Comparison of ENCODE assay signal across 8 cellular contexts in the genomic region with DNA sequence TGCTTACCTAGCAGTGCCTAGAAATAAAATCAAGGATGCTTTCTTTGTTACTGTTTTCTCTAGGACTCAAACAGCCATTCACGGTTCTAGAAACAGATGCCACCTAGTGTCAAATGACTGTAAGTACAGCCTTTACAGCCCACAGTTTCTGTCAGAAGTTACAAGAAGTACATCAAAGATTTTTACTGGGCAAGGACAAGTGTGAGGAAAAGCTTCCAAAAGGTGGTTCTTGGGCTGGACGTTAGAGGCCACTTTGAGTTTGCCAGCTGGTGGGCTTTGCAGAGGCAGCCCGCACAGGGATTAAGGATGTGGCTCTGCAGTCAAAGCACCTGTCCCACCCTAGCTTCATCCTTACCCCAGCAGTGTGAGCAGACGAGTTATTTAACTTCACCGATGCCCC. TPM values are rescaled to one million over a fixed set of nuclear protein-coding genes. Genes with fewer than 3 reads are reported as not detected.
DNase-seq lines count a peak whose midpoint lies in the region; ATAC-seq and TF ChIP-seq lines count a peak whose summit lies in the region.

No MANE protein-coding gene starts in this region.

- H3K27ac ChIP-seq in CD4-positive, CD25-positive, alpha-beta regulatory T cell (ENCODE audit: insufficient read depth, low read length, poor library complexity, severe bottlenecking) = no peak overlapping the region
- peak overlapping the region; percentile 32; the same call in 1 of the 2 replicates for H3K27ac ChIP-seq in GM23338 (ENCODE audit: low read depth)
- H3K27ac ChIP-seq in heart right ventricle = no peak overlapping the region

- H3K9me3 Mint-ChIP-seq in CD4-positive, CD25-positive, alpha-beta regulatory T cell = no peaks in the 10 kb centered on the region
- no peaks in the 10 kb centered on the region for H3K9me3 Mint-ChIP-seq in GM23338
- H3K9me3 Mint-ChIP-seq in activated T-helper 17 cell treated with anti-CD3 and anti-CD28 coated beads, Interleukin-2, amount 50 U/mL, for 72 hours = no peaks in the 10 kb centered on the region

- TF ChIP-seq CTCF in GM23338 (conservative IDR thresholded peaks at IDR 0.05; ENCODE audit: low read depth in 2 of 2) (peak; percentile 78 to 89), heart right ventricle (IDR thresholded peaks at IDR 0.05) (peak; percentile 54 to 88 (median 78))

- H3K4me2 ChIP-seq in GM23338 = no peak overlapping the region

- no peaks in the 10 kb centered on the region for H3K27me3 ChIP-seq in CD4-positive, CD25-positive, alpha-beta regulatory T cell (ENCODE audit: control insufficient read depth, insufficient read depth, low read length)
- H3K27me3 ChIP-seq in GM23338 (ENCODE audit: insufficient read depth) = no peaks in the 10 kb centered on the region
- H3K27me3 ChIP-seq in heart right ventricle = no peaks in the 10 kb centered on the region

- peaks cover 2% of the 10 kb centered on the region; the same call in 1 of the 2 replicates for H3F3A ChIP-seq in GM23338 (replicated peaks; ENCODE audit: low read depth)

- DNase-seq in CD4-positive, CD25-positive, alpha-beta regulatory T cell = peak in 2 of 3 donors; percentile 60 to 77
- peak; percentile 88 for DNase-seq in GM23338 (ENCODE audit: low spot score)
- peak; percentile 26 for DNase-seq in NCI-H226
- DNase-seq in heart right ventricle = no peak
- peak; percentile 67 for DNase-seq in retina

- TF ChIP-seq POLR2A in GM18505 (IDR thresholded peaks at IDR 0.05; ENCODE audit: borderline replicate concordance, extremely low read depth, insufficient read depth, insufficient read length) = no peak

- H3K9me2 ChIP-seq in GM23338 (ENCODE audit: insufficient read depth) = no peaks in the 10 kb centered on the region

- H3K9me3 ChIP-seq in CD4-positive, CD25-positive, alpha-beta regulatory T cell (ENCODE audit: control insufficient read depth in 2 of 2, low read length in 2 of 2) = no peaks in the 10 kb centered on the region
- H3K9me3 ChIP-seq in heart right ventricle = no peaks in the 10 kb centered on the region

- no peaks in the 10 kb centered on the region for H3K36me3 ChIP-seq in CD4-positive, CD25-positive, alpha-beta regulatory T cell (ENCODE audit: control insufficient read depth, insufficient read depth, low read length)
- H3K36me3 ChIP-seq in GM23338 (ENCODE audit: insufficient read depth) (no peaks in the 10 kb centered on the region), heart right ventricle (no peaks in the 10 kb centered on the region)

- H3K4me3 ChIP-seq in CD4-positive, CD25-positive, alpha-beta regulatory T cell (ENCODE audit: low read depth, low read length) = no peak overlapping the region
- no peak overlapping the region for H3K4me3 ChIP-seq in GM23338
- no peak overlapping the region for H3K4me3 ChIP-seq in heart right ventricle

- H3K4me1 Mint-ChIP-seq in CD4-positive, CD25-positive, alpha-beta regulatory T cell = peaks cover 17 to 84% (median 49%) of the 10 kb centered on the region in 4 donors
- H3K4me1 Mint-ChIP-seq in GM23338 = peaks cover 57% of the 10 kb centered on the region
- H3K4me1 Mint-ChIP-seq in activated T-helper 17 cell treated with anti-CD3 and anti-CD28 coated beads, Interleukin-2, amount 50 U/mL, for 72 hours = peaks cover 35% of the 10 kb centered on the region

- H3K4me1 ChIP-seq in CD4-positive, CD25-positive, alpha-beta regulatory T cell (ENCODE audit: control insufficient read depth, insufficient read depth, low read length, poor library complexity, severe bottlenecking) = peaks cover 42% of the 10 kb centered on the region
- peaks cover 19% of the 10 kb centered on the region for H3K4me1 ChIP-seq in GM23338 (ENCODE audit: insufficient read depth)
- H3K4me1 ChIP-seq in heart right ventricle = peaks cover 6 to 89% (median 72%) of the 10 kb centered on the region in 9 donors

- intact Hi-C loops in heart right ventricle (cut with DNase I) = loop anchor here in 6 of 10 donors (5.0 to 10.0 kb wide), 7 partner anchors 91 to 201 kb away; a partner anchor contains a TSS

- peaks cover 42% of the 10 kb centered on the region for H4K20me1 ChIP-seq in GM23338 (replicated peaks; ENCODE audit: insufficient read depth)

- no peaks in the 10 kb centered on the region for H3K36me3 Mint-ChIP-seq in CD4-positive, CD25-positive, alpha-beta regulatory T cell
- no peaks in the 10 kb centered on the region for H3K36me3 Mint-ChIP-seq in GM23338 (ENCODE audit: low read depth)
- no peaks in the 10 kb centered on the region for H3K36me3 Mint-ChIP-seq in activated T-helper 17 cell treated with anti-CD3 and anti-CD28 coated beads, Interleukin-2, amount 50 U/mL, for 72 hours (ENCODE audit: low read depth)

- no peak overlapping the region for H2AFZ ChIP-seq in GM23338

- H3K27ac Mint-ChIP-seq in CD4-positive, CD25-positive, alpha-beta regulatory T cell = peak overlapping the region in 2 of 3 donors; percentile 28 to 43
- H3K27ac Mint-ChIP-seq in GM23338 = no peak overlapping the region
- H3K27ac Mint-ChIP-seq in activated T-helper 17 cell treated with anti-CD3 and anti-CD28 coated beads, Interleukin-2, amount 50 U/mL, for 72 hours = no peak overlapping the region

- no peaks in the 10 kb centered on the region for H3K27me3 Mint-ChIP-seq in CD4-positive, CD25-positive, alpha-beta regulatory T cell
- peaks cover 16% of the 10 kb centered on the region for H3K27me3 Mint-ChIP-seq in GM23338 (ENCODE audit: insufficient read depth, low read depth, poor library complexity)
- H3K27me3 Mint-ChIP-seq in activated T-helper 17 cell treated with anti-CD3 and anti-CD28 coated beads, Interleukin-2, amount 50 U/mL, for 72 hours = no peaks in the 10 kb centered on the region

- whole genome bisulfite sequencing in heart right ventricle, 2 donors = 27 to 29% methylated on average over 5 of the region's 5 CpGs

- ATAC-seq in CD4-positive, CD25-positive, alpha-beta regulatory T cell (ENCODE audit: low read depth in 2 of 2) = peak; percentile 55 to 68
- ATAC-seq in GM23338 (peak; percentile 49), heart right ventricle (peak in 3 of 8 donors; percentile 32 to 57 (median 47)), GM19452 (IDR thresholded peaks at IDR 0.05; ENCODE audit: unreplicated experiment) (no peak), GM18505 (IDR thresholded peaks at IDR 0.05; ENCODE audit: unreplicated experiment) (no peak)
- peak; percentile 57 for ATAC-seq in activated T-helper 17 cell treated with anti-CD3 and anti-CD28 coated beads, Interleukin-2, amount 50 U/mL, for 72 hours (replicated peaks)

- H3K4me3 Mint-ChIP-seq in CD4-positive, CD25-positive, alpha-beta regulatory T cell = peak overlapping the region; percentile 7 to 49 (median 30)
- no peak overlapping the region for H3K4me3 Mint-ChIP-seq in GM23338
- no peak overlapping the region for H3K4me3 Mint-ChIP-seq in activated T-helper 17 cell treated with anti-CD3 and anti-CD28 coated beads, Interleukin-2, amount 50 U/mL, for 72 hours

- H3K79me2 ChIP-seq in GM23338 (replicated peaks; ENCODE audit: insufficient read depth) = peaks cover 98% of the 10 kb centered on the region

TF ChIP-seq in GM23338, 12 proteins besides CTCF, POLR2A, EP300 and RAD21:
- TF ChIP-seq ZNF331 (CRISPR knock-in tag; IDR thresholded peaks at IDR 0.05; ENCODE audit: low read depth) = no peak
- no peak for TF ChIP-seq ZNF114 (CRISPR knock-in tag; IDR thresholded peaks at IDR 0.05)
- TF ChIP-seq CREB1 (CRISPR knock-in tag; IDR thresholded peaks at IDR 0.05; ENCODE audit: low read depth) = 0 out of 2 replicates have a peak, but pooled peaks have one; percentile 7

RNA-seq across cellular contexts. Expression of a gene that starts 6.9 kb away (rescaled TPM):
- 43.1 TPM for total RNA-seq in CD4-positive, CD25-positive, alpha-beta regulatory T cell
- 10 to 100 TPM; 31.6 to 42.8 (median 35.7) TPM for polyA plus RNA-seq in CD4-positive, CD25-positive, alpha-beta regulatory T cell
- 31.0 and 39.1 TPM in 2 replicates for total RNA-seq in GM23338 (2014; rRNA removed; shearing (Covaris generic))
- 20.5 and 26.4 TPM in 2 replicates for polyA plus RNA-seq in GM23338 (2016; fragmentation: Nextera tagmentation; extraction: Ambion mirVana)
- total RNA-seq in activated T-helper 17 cell treated with anti-CD3 and anti-CD28 coated beads, Interleukin-2, amount 50 U/mL, for 72 hours = 10 to 100 TPM; 20.1 to 30.0 TPM
- total RNA-seq in heart right ventricle = 10 to 100 TPM; 26.2 to 37.1 (median 30.5) TPM
- 10 to 100 TPM; 10.5 to 25.0 TPM for polyA plus RNA-seq in heart right ventricle

Comparison
In these comparisons a context has a peak if more than half of its experiments do, and no peak if none do; other contexts are left out.
1. ATAC-seq: peak in CD4-positive, CD25-positive, alpha-beta regulatory T cell (2 of 2), GM23338 (single experiment) and activated T-helper 17 cell treated with anti-CD3 and anti-CD28 coated beads, Interleukin-2, amount 50 U/mL, for 72 hours (single experiment); none in GM19452 (single experiment) and GM18505 (single experiment).
2. DNase-seq: peak in CD4-positive, CD25-positive, alpha-beta regulatory T cell (2 of 3), GM23338 (single experiment), NCI-H226 (single experiment) and retina (single experiment); none in heart right ventricle (0 of 2).
3. H3K27ac Mint-ChIP-seq: peak in CD4-positive, CD25-positive, alpha-beta regulatory T cell (2 of 3); none in GM23338 (single experiment) and activated T-helper 17 cell treated with anti-CD3 and anti-CD28 coated beads, Interleukin-2, amount 50 U/mL, for 72 hours (single experiment).
4. H3K4me3 Mint-ChIP-seq: peak in CD4-positive, CD25-positive, alpha-beta regulatory T cell (4 of 4); none in GM23338 (single experiment) and activated T-helper 17 cell treated with anti-CD3 and anti-CD28 coated beads, Interleukin-2, amount 50 U/mL, for 72 hours (single experiment).